In genomic region chr11:1772270-1773130, GRCh38 we compare ENCODE assay signal across 8 cellular contexts. TPM values are rescaled to one million over a fixed set of nuclear protein-coding genes. Genes with fewer than 3 reads are reported as not detected.
DNase-seq lines count a peak whose midpoint lies in the region; ATAC-seq lines count a peak whose summit lies in the region.

No MANE protein-coding gene starts in this region.

- H3K4me3 Mint-ChIP-seq in immature natural killer cell: peak overlapping the region; percentile 72 to 81 (median 74)

- H3K27me3 Mint-ChIP-seq in immature natural killer cell (ENCODE audit: low read depth in 3 of 3): peaks cover 3 to 10% (median 4%) of the 10 kb centered on the region in 3 donors

- peaks cover 32 to 40% of the 10 kb centered on the region in 2 donors for H3K4me1 Mint-ChIP-seq in immature natural killer cell

- H3K36me3 Mint-ChIP-seq in immature natural killer cell: peaks cover 0 to 5% (median 0%) of the 10 kb centered on the region in 3 donors

- peak overlapping the region; percentile 37 to 89 (median 80) for H3K27ac Mint-ChIP-seq in immature natural killer cell

- H3K9me3 Mint-ChIP-seq in immature natural killer cell: no peaks in the 10 kb centered on the region

- peak overlapping the region; percentile 31 for H3K27ac ChIP-seq in angular gyrus (ENCODE audit: low read depth, low read length)

- DNase-seq in activated naive CD4-positive, alpha-beta T cell treated with Interleukin-2 at 50 U/mL for 16 hours: peak; percentile 72
- DNase-seq in activated naive CD4-positive, alpha-beta T cell (lab: John Stamatoyannopoulos, UW): no peak
- peak; percentile 77 for DNase-seq in SKM-1 (lab: John Stamatoyannopoulos, UW; ENCODE audit: unreplicated experiment)
- peak; percentile 48 to 60 (median 51) for DNase-seq in immature natural killer cell
- peak; percentile 64 for DNase-seq in stimulated activated CD4-positive, alpha-beta T cell treated with anti-CD3 and anti-CD28 coated beads, Interleukin-4, amount 100 ng/mL, for 1 hour

- no peak for ATAC-seq in GM21737 (IDR thresholded peaks at IDR 0.05; ENCODE audit: unreplicated experiment)
- ATAC-seq in HG03135 (IDR thresholded peaks at IDR 0.05; ENCODE audit: unreplicated experiment): no peak

RNA-seq across cellular contexts. Expression of gene CTSD, which starts 8.8 kb away (rescaled TPM):
- 100 to 1,000 TPM; 471 to 795 (median 488) TPM for polyA plus RNA-seq in immature natural killer cell

RNA-seq across cellular contexts. Expression of gene IFITM10, which starts 22.1 kb away (rescaled TPM):
- polyA plus RNA-seq in immature natural killer cell: under 1 TPM; 0.09 to 0.93 (median 0.39) TPM

Comparison
In these comparisons a context has a peak if more than half of its experiments do, and no peak if none do; other contexts are left out.
1. DNase-seq: peak in activated naive CD4-positive, alpha-beta T cell treated with Interleukin-2 at 50 U/mL for 16 hours (single experiment), SKM-1 (single experiment), immature natural killer cell (3 of 3) and stimulated activated CD4-positive, alpha-beta T cell treated with anti-CD3 and anti-CD28 coated beads, Interleukin-4, amount 100 ng/mL, for 1 hour (single experiment); none in activated naive CD4-positive, alpha-beta T cell (0 of 4).